ENCODE assay signal across 1 cellular context in genomic region chr16:85384831-85385462, GRCh38.
TF ChIP-seq lines count a peak whose summit lies in the region.

No MANE protein-coding gene starts in this region.

TF ChIP-seq in HepG2, 621 proteins besides CTCF, POLR2A, EP300 and RAD21 (continued from another document):
- TF ChIP-seq HBP1 (CRISPR knock-in tag; IDR thresholded peaks at IDR 0.05; ENCODE audit: low read depth) (no peak), ZNF709 (CRISPR knock-in tag; IDR thresholded peaks at IDR 0.05) (peak; percentile 47), ZNF761 (CRISPR knock-in tag; conservative IDR thresholded peaks at IDR 0.05) (0 out of 2 replicates have a peak, but pooled peaks have one; percentile 16), LCORL (IDR thresholded peaks at IDR 0.05) (no peak), LCORL (CRISPR knock-in tag; IDR thresholded peaks at IDR 0.05) (no peak), ZNF883 (CRISPR knock-in tag; IDR thresholded peaks at IDR 0.05; ENCODE audit: not compliant biosample characterization) (peak; percentile 68), ZEB1 (IDR thresholded peaks at IDR 0.05; ENCODE audit: insufficient replicate concordance, low read depth) (peak; percentile 60), ZNF414 (CRISPR knock-in tag; IDR thresholded peaks at IDR 0.05) (0 out of 2 replicates have a peak, but pooled peaks have one; percentile 40), GZF1 (CRISPR knock-in tag; IDR thresholded peaks at IDR 0.05) (0 out of 2 replicates have a peak, but pooled peaks have one; percentile 16), MXI1 (IDR thresholded peaks at IDR 0.05; ENCODE audit: borderline replicate concordance, low read depth, low read length) (no peak), ELF1 (CRISPR knock-in tag; IDR thresholded peaks at IDR 0.05) (0 out of 2 replicates have a peak, but pooled peaks have one; percentile 6), NFYB (CRISPR knock-in tag; IDR thresholded peaks at IDR 0.05) (peak; percentile 63), HOXA3 (CRISPR knock-in tag; IDR thresholded peaks at IDR 0.05) (0 out of 2 replicates have a peak, but pooled peaks have one; percentile 15), ZNF619 (CRISPR knock-in tag; IDR thresholded peaks at IDR 0.05) (0 out of 2 replicates have a peak, but pooled peaks have one; percentile 10), ZNF543 (CRISPR knock-in tag; IDR thresholded peaks at IDR 0.05) (peak; percentile 53; the same call in 1 of the 2 replicates), NONO (IDR thresholded peaks at IDR 0.05) (no peak), NONO (CRISPR knock-in tag; conservative IDR thresholded peaks at IDR 0.05) (0 out of 2 replicates have a peak, but pooled peaks have one; percentile 9), PITX1 (CRISPR knock-in tag; IDR thresholded peaks at IDR 0.05) (0 out of 2 replicates have a peak, but pooled peaks have one; percentile 21), ZFP82 (CRISPR knock-in tag; IDR thresholded peaks at IDR 0.05; ENCODE audit: borderline replicate concordance) (0 out of 2 replicates have a peak, but pooled peaks have one; percentile 33), CREM (IDR thresholded peaks at IDR 0.05) (no peak), CREM (CRISPR knock-in tag; IDR thresholded peaks at IDR 0.05) (no peak), FOXC1 (CRISPR knock-in tag; IDR thresholded peaks at IDR 0.05; ENCODE audit: borderline replicate concordance) (no peak)
- TF ChIP-seq, protein P1, sequence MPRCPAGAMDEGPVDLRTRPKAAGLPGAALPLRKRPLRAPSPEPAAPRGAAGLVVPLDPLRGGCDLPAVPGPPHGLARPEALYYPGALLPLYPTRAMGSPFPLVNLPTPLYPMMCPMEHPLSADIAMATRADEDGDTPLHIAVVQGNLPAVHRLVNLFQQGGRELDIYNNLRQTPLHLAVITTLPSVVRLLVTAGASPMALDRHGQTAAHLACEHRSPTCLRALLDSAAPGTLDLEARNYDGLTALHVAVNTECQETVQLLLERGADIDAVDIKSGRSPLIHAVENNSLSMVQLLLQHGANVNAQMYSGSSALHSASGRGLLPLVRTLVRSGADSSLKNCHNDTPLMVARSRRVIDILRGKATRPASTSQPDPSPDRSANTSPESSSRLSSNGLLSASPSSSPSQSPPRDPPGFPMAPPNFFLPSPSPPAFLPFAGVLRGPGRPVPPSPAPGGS (CRISPR knock-in tag; IDR thresholded peaks at IDR 0.05) = peak; percentile 31; the same call in 1 of the 2 replicates
- TF ChIP-seq, protein P2, sequence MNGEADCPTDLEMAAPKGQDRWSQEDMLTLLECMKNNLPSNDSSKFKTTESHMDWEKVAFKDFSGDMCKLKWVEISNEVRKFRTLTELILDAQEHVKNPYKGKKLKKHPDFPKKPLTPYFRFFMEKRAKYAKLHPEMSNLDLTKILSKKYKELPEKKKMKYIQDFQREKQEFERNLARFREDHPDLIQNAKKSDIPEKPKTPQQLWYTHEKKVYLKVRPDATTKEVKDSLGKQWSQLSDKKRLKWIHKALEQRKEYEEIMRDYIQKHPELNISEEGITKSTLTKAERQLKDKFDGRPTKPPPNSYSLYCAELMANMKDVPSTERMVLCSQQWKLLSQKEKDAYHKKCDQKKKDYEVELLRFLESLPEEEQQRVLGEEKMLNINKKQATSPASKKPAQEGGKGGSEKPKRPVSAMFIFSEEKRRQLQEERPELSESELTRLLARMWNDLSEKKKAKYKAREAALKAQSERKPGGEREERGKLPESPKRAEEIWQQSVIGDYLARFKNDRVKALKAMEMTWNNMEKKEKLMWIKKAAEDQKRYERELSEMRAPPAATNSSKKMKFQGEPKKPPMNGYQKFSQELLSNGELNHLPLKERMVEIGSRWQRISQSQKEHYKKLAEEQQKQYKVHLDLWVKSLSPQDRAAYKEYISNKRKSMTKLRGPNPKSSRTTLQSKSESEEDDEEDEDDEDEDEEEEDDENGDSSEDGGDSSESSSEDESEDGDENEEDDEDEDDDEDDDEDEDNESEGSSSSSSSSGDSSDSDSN (CRISPR knock-in tag; IDR thresholded peaks at IDR 0.05) = 0 out of 2 replicates have a peak, but pooled peaks have one; percentile 15
- TF ChIP-seq, protein P3, sequence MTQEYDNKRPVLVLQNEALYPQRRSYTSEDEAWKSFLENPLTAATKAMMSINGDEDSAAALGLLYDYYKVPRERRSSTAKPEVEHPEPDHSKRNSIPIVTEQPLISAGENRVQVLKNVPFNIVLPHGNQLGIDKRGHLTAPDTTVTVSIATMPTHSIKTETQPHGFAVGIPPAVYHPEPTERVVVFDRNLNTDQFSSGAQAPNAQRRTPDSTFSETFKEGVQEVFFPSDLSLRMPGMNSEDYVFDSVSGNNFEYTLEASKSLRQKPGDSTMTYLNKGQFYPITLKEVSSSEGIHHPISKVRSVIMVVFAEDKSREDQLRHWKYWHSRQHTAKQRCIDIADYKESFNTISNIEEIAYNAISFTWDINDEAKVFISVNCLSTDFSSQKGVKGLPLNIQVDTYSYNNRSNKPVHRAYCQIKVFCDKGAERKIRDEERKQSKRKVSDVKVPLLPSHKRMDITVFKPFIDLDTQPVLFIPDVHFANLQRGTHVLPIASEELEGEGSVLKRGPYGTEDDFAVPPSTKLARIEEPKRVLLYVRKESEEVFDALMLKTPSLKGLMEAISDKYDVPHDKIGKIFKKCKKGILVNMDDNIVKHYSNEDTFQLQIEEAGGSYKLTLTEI (CRISPR knock-in tag; conservative IDR thresholded peaks at IDR 0.05) = no peak
